ENCODE assay signal across 14 cellular contexts in the genomic region with DNA sequence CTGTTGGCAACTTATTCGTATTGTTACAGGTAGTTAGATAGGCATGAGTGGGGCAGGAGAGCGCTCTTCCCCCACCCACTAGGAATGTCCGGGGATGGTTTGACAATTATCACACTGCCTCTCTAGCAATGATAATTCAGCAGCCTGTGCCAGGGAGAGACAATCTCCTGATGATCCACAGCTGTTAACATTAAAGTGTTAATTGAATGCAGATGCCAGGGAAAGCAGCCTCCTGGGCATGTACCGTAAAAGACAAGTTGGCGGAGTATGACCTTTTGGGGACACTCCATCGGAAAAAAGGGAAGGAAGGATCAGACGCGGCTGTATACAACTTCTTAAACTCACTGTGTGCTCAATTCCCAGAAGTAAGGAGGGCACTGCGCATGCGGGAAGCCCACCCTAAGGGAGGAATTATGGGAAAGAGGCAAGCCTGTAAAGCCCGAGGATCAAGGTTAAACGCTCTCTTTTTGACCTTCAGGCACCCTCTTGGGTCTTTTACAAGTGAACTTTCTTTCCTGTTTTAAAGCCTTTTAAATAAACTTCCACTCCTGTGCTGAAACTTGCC.
DNase-seq lines count a peak whose midpoint lies in the region; ATAC-seq and TF ChIP-seq lines count a peak whose summit lies in the region.
"Had no signal": no experiment of that assay in that cellular context is flagged by ENCODE, and none has a peak within 500 bp of the region (broad histone marks: within the 10 kb centered on the region; RNA-seq: fewer than 3 reads in every experiment).

No MANE protein-coding gene starts in this region.

- ATAC-seq in body of pancreas: no peak
- ATAC-seq in GM18867 (IDR thresholded peaks at IDR 0.05; ENCODE audit: unreplicated experiment): no peak
- no peak for ATAC-seq in activated CD4-positive, alpha-beta T cell treated with anti-CD3 and anti-CD28 coated beads for 36 hours
- ATAC-seq: upper lobe of right lung had no signal

- POLR2A ChIA-PET in activated CD4-positive, alpha-beta T cell treated with anti-CD3 and anti-CD28 coated beads for 36 hours (lab: Charles Lee): no interaction called here

- H3K9me3 Mint-ChIP-seq in CD14-positive monocyte (peaks cover 0 to 6% (median 2%) of the 10 kb centered on the region in 7 donors), endodermal cell (peaks cover 8% of the 10 kb centered on the region)
- peaks cover 7% of the 10 kb centered on the region for H3K9me3 Mint-ChIP-seq in activated CD4-positive, alpha-beta T cell treated with anti-CD3 and anti-CD28 coated beads for 36 hours (ENCODE audit: low read depth)

- no peak for TF ChIP-seq POLR2A in body of pancreas (IDR thresholded peaks at IDR 0.05)

- H3K27ac ChIP-seq in endodermal cell (ENCODE audit: low read depth, low read length): no peak overlapping the region
- H3K27ac ChIP-seq in body of pancreas: no peak overlapping the region
- H3K27ac ChIP-seq: upper lobe of right lung had no signal

- 93 to 98% methylated on average over 5 to 12 of the region's 12 CpGs for WGBS in endodermal cell (ENCODE audit: insufficient coverage in 1 of 2, insufficient read length in 1 of 2), 2 experiments
- WGBS in body of pancreas, 2 donors: 73 to 83% methylated on average over 12 of the region's 12 CpGs

- intact Hi-C loops in CD14-positive monocyte (cut with micrococcal nuclease): no loop called here
- intact Hi-C loops in body of pancreas (cut with DNase I): no loop called here
- intact Hi-C loops in activated CD4-positive, alpha-beta T cell treated with anti-CD3 and anti-CD28 coated beads for 36 hours (cut with DNase I, micrococcal nuclease): loop anchor here in 1 of 2 experiments (10.0 kb wide), 1 partner anchor 98 kb away; no protein-coding TSS in a partner anchor

- peaks cover 81% of the 10 kb centered on the region for H3K4me1 Mint-ChIP-seq in CD14-positive monocyte
- H3K4me1 Mint-ChIP-seq in endodermal cell: peaks cover 14% of the 10 kb centered on the region
- peaks cover 34% of the 10 kb centered on the region for H3K4me1 Mint-ChIP-seq in activated CD4-positive, alpha-beta T cell treated with anti-CD3 and anti-CD28 coated beads for 36 hours

- no peak overlapping the region for H3K9ac ChIP-seq in endodermal cell (ENCODE audit: extremely low read depth, low read length, poor library complexity, severe bottlenecking)

- CTCF ChIA-PET in activated CD4-positive, alpha-beta T cell treated with anti-CD3 and anti-CD28 coated beads for 36 hours (lab: Charles Lee): no interaction called here

- TF ChIP-seq CTCF in CD14-positive monocyte (IDR thresholded peaks at IDR 0.05): no peak
- no peak for TF ChIP-seq CTCF in endodermal cell (conservative IDR thresholded peaks at IDR 0.05)
- TF ChIP-seq CTCF in body of pancreas (IDR thresholded peaks at IDR 0.05): no peak

- H3K27ac Mint-ChIP-seq in CD14-positive monocyte: peak overlapping the region; percentile 77 to 99 (median 83)
- no peak overlapping the region for H3K27ac Mint-ChIP-seq in endodermal cell
- H3K27ac Mint-ChIP-seq in activated CD4-positive, alpha-beta T cell treated with anti-CD3 and anti-CD28 coated beads for 36 hours: no peak overlapping the region

- H3K4me1 ChIP-seq in endodermal cell (ENCODE audit: control insufficient read depth, insufficient read depth, low read length): peaks cover 5% of the 10 kb centered on the region
- peaks cover 31% of the 10 kb centered on the region for H3K4me1 ChIP-seq in body of pancreas

- H3K4me3 Mint-ChIP-seq in CD14-positive monocyte: peak overlapping the region; percentile 48 to 62
- H3K4me3 Mint-ChIP-seq in endodermal cell: peak overlapping the region; percentile 49
- H3K4me3 Mint-ChIP-seq in activated CD4-positive, alpha-beta T cell treated with anti-CD3 and anti-CD28 coated beads for 36 hours: no peak overlapping the region

- no peaks in the 10 kb centered on the region for H3K27me3 Mint-ChIP-seq in CD14-positive monocyte (ENCODE audit: low read depth in 3 of 3)
- no peaks in the 10 kb centered on the region for H3K27me3 Mint-ChIP-seq in endodermal cell (ENCODE audit: insufficient read depth)
- peaks cover 2% of the 10 kb centered on the region for H3K27me3 Mint-ChIP-seq in activated CD4-positive, alpha-beta T cell treated with anti-CD3 and anti-CD28 coated beads for 36 hours

- H3K9me3 ChIP-seq in endodermal cell (ENCODE audit: control insufficient read depth, low read length) (no peaks in the 10 kb centered on the region), body of pancreas (no peaks in the 10 kb centered on the region)
- H3K9me3 ChIP-seq: prostate gland, upper lobe of right lung had no signal

- H3K36me3 Mint-ChIP-seq in CD14-positive monocyte (peaks cover 6 to 9% of the 10 kb centered on the region in 2 donors), endodermal cell (ENCODE audit: low read depth) (no peaks in the 10 kb centered on the region)
- H3K36me3 Mint-ChIP-seq in activated CD4-positive, alpha-beta T cell treated with anti-CD3 and anti-CD28 coated beads for 36 hours (ENCODE audit: low read depth): peaks cover 7% of the 10 kb centered on the region

- DNase-seq in CD14-positive monocyte (ENCODE audit: low spot score) (no peak), NCI-H69 (lab: John Stamatoyannopoulos, UW) (peak; percentile 76), endodermal cell (no peak), myocyte (ENCODE audit: low read depth) (peak; percentile 53), body of pancreas (no peak), NCI-H1048 (lab: John Stamatoyannopoulos, UW) (no peak)
- DNase-seq in activated CD4-positive, alpha-beta T cell treated with anti-CD3 and anti-CD28 coated beads for 36 hours: no peak
- DNase-seq: activated CD4-positive, alpha-beta T cell treated with anti-CD3 and anti-CD28 coated beads for 48 hours; activated T-cell treated with anti-CD3 and anti-CD28 coated beads, Interleukin-2, amount 50 U/mL, for 1 hour; dorsolateral prefrontal cortex; NCI-H1092 treated with DMSO at 0.1 percent for 48 hours; upper lobe of right lung had no signal

- H3K4me3 ChIP-seq in endodermal cell (ENCODE audit: low read length) (no peak overlapping the region), body of pancreas (no peak overlapping the region)
- H3K4me3 ChIP-seq: prostate gland, upper lobe of right lung had no signal

- H3K27me3 ChIP-seq in endodermal cell (ENCODE audit: control insufficient read depth, insufficient read depth, low read length, poor library complexity, severe bottlenecking) (no peaks in the 10 kb centered on the region), body of pancreas (no peaks in the 10 kb centered on the region)
- H3K27me3 ChIP-seq: dorsolateral prefrontal cortex, upper lobe of right lung had no signal

- no peaks in the 10 kb centered on the region for H3K36me3 ChIP-seq in endodermal cell (ENCODE audit: control insufficient read depth, insufficient read depth, low read length)
- no peaks in the 10 kb centered on the region for H3K36me3 ChIP-seq in body of pancreas (replicated peaks in 1 of 2; ENCODE audit: insufficient read depth in 1 of 2, low read depth in 2 of 2)
- H3K36me3 ChIP-seq: prostate gland, upper lobe of right lung had no signal

Comparison
In these comparisons a context has a peak if more than half of its experiments do, and no peak if none do; other contexts are left out.
1. DNase-seq: peak in NCI-H69 (single experiment) and myocyte (single experiment); none in CD14-positive monocyte (single experiment), endodermal cell (single experiment), body of pancreas (0 of 4), NCI-H1048 (single experiment) and activated CD4-positive, alpha-beta T cell treated with anti-CD3 and anti-CD28 coated beads for 36 hours (single experiment).
2. H3K27ac Mint-ChIP-seq: peak in CD14-positive monocyte (7 of 7); none in endodermal cell (single experiment) and activated CD4-positive, alpha-beta T cell treated with anti-CD3 and anti-CD28 coated beads for 36 hours (single experiment).